ENCODE assay signal across 13 cellular contexts in genomic region chr1:231919269-231919886, GRCh38.
DNase-seq lines count a peak whose midpoint lies in the region; ATAC-seq and TF ChIP-seq lines count a peak whose summit lies in the region.
"Had no signal": no experiment of that assay in that cellular context is flagged by ENCODE, and none has a peak within 500 bp of the region (broad histone marks: within the 10 kb centered on the region; RNA-seq: fewer than 3 reads in every experiment).

No MANE protein-coding gene starts in this region.

- DNase-seq in T-helper 2 cell treated with Interferon-gamma antibody and Interleukin-4, amounts not matched to agents 5 μg/mL and 100 μg/mL, for 36 hours (ENCODE audit: low spot score): no peak
- DNase-seq in T-helper 2 cell: no peak
- peak; percentile 52 for DNase-seq in WERI-Rb-1
- no peak for DNase-seq in left cardiac atrium
- no peak for DNase-seq in spleen
- no peak for DNase-seq in GM20000 (ENCODE audit: low spot score)
- DNase-seq in hepatocyte (ENCODE audit: low spot score): no peak
- DNase-seq: 8988T; activated CD4-positive, CD25-positive, alpha-beta regulatory T cell; DMS 273 treated with DMSO at 0.1 percent for 48 hours; SHP77 had no signal

- no peaks in the 10 kb centered on the region for H3K27me3 ChIP-seq in WERI-Rb-1 (ENCODE audit: insufficient read depth, low read depth, severe bottlenecking)
- H3K27me3 ChIP-seq in spleen (replicated peaks in 1 of 7): peaks cover 0 to 7% (median 0%) of the 10 kb centered on the region in 7 donors
- no peaks in the 10 kb centered on the region for H3K27me3 ChIP-seq in hepatocyte

- no peak overlapping the region for H3K4me2 ChIP-seq in hepatocyte

- TF ChIP-seq CTCF in WERI-Rb-1 (IDR thresholded peaks at IDR 0.05; ENCODE audit: low read depth, low read length) (no peak), spleen (IDR thresholded peaks at IDR 0.05 in 8 of 11, conservative IDR thresholded peaks at IDR 0.05 in 3 of 11) (no peak), GM20000 (IDR thresholded peaks at IDR 0.05; ENCODE audit: extremely low read depth, missing control alignments) (no peak), hepatocyte (IDR thresholded peaks at IDR 0.05; ENCODE audit: poor library complexity) (no peak)

- H3K79me2 ChIP-seq in hepatocyte: no peaks in the 10 kb centered on the region

- TF ChIP-seq POLR2A in spleen (IDR thresholded peaks at IDR 0.05): no peak

- H3K4me1 ChIP-seq in spleen (peaks cover 12 to 52% (median 30%) of the 10 kb centered on the region in 6 donors), hepatocyte (ENCODE audit: insufficient read depth) (no peaks in the 10 kb centered on the region)

- intact Hi-C loops in left cardiac atrium (cut with DNase I): no loop called here
- intact Hi-C loops in spleen (cut with DNase I; ENCODE audit: low total_unique reads): no loop called here

- H2AFZ ChIP-seq in hepatocyte: no peak overlapping the region

- no peaks in the 10 kb centered on the region for H3K36me3 Mint-ChIP-seq in T-helper 2 cell treated with Interferon-gamma antibody and Interleukin-4, amounts not matched to agents 5 μg/mL and 100 μg/mL, for 36 hours (ENCODE audit: low read depth)

- H3K9me3 Mint-ChIP-seq in T-helper 2 cell treated with Interferon-gamma antibody and Interleukin-4, amounts not matched to agents 5 μg/mL and 100 μg/mL, for 36 hours: no peaks in the 10 kb centered on the region

- peaks cover 48% of the 10 kb centered on the region for H3K4me1 Mint-ChIP-seq in T-helper 2 cell treated with Interferon-gamma antibody and Interleukin-4, amounts not matched to agents 5 μg/mL and 100 μg/mL, for 36 hours (ENCODE audit: low read depth)

- ATAC-seq in left cardiac atrium (peak; percentile 65 to 75), HG02678 (IDR thresholded peaks at IDR 0.05; ENCODE audit: unreplicated experiment) (no peak)

- no peaks in the 10 kb centered on the region for H4K20me1 ChIP-seq in hepatocyte (ENCODE audit: insufficient read depth, poor library complexity, severe bottlenecking)

- no peaks in the 10 kb centered on the region for H3K9me2 ChIP-seq in hepatocyte (replicated peaks; ENCODE audit: insufficient read depth)

- H3K27me3 Mint-ChIP-seq in T-helper 2 cell treated with Interferon-gamma antibody and Interleukin-4, amounts not matched to agents 5 μg/mL and 100 μg/mL, for 36 hours (ENCODE audit: low read depth): peaks cover 12% of the 10 kb centered on the region

- H3K9me3 ChIP-seq in WERI-Rb-1 (ENCODE audit: severe bottlenecking): no peaks in the 10 kb centered on the region
- no peaks in the 10 kb centered on the region for H3K9me3 ChIP-seq in spleen
- H3K9me3 ChIP-seq in hepatocyte (ENCODE audit: low read depth): no peaks in the 10 kb centered on the region

- 56 to 75% (median 68%) methylated on average over 4 of the region's 4 CpGs for WGBS in spleen, 5 donors
- WGBS in hepatocyte (ENCODE audit: low lambda C conversion rate, missing lambda C conversion rate): 58% methylated on average over 4 of the region's 4 CpGs

- H3K36me3 ChIP-seq in WERI-Rb-1 (no peaks in the 10 kb centered on the region), spleen (no peaks in the 10 kb centered on the region), hepatocyte (replicated peaks; ENCODE audit: insufficient read depth, low read depth) (no peaks in the 10 kb centered on the region)

- peak overlapping the region; percentile 23 for H3K4me3 ChIP-seq in WERI-Rb-1 (ENCODE audit: low read depth, low read length)
- peak overlapping the region in 1 of 8 donors; percentile 29 for H3K4me3 ChIP-seq in spleen
- no peak overlapping the region for H3K4me3 ChIP-seq in hepatocyte

- H3K4me3 Mint-ChIP-seq in T-helper 2 cell treated with Interferon-gamma antibody and Interleukin-4, amounts not matched to agents 5 μg/mL and 100 μg/mL, for 36 hours: peak overlapping the region; percentile 77

- H3K27ac ChIP-seq in WERI-Rb-1: peak overlapping the region; percentile 20
- peak overlapping the region in 6 of 8 donors; percentile 10 to 54 (median 37) for H3K27ac ChIP-seq in spleen
- no peak overlapping the region for H3K27ac ChIP-seq in hepatocyte

- peak overlapping the region; percentile 46 for H3K27ac Mint-ChIP-seq in T-helper 2 cell treated with Interferon-gamma antibody and Interleukin-4, amounts not matched to agents 5 μg/mL and 100 μg/mL, for 36 hours
- H3K27ac Mint-ChIP-seq: progenitor cell of endocrine pancreas had no signal
